In genomic region chr1:149977345-149977744, GRCh38 we compare ENCODE assay signal across 22 cellular contexts. TPM values are rescaled to one million over a fixed set of nuclear protein-coding genes. Genes with fewer than 3 reads are reported as not detected.
DNase-seq lines count a peak whose midpoint lies in the region; ATAC-seq, FAIRE-seq and TF ChIP-seq lines count a peak whose summit lies in the region.
"Had no signal": no experiment of that assay in that cellular context is flagged by ENCODE, and none has a peak within 500 bp of the region (broad histone marks: within the 10 kb centered on the region; RNA-seq: fewer than 3 reads in every experiment).

No MANE protein-coding gene starts in this region.

- no peaks in the 10 kb centered on the region for H3K27me3 ChIP-seq in GM23338 (ENCODE audit: insufficient read depth)
- H3K27me3 ChIP-seq in K562 (ENCODE audit: control insufficient read depth in 2 of 2, insufficient read depth in 2 of 2, low read length in 2 of 2), result no peaks in the 10 kb centered on the region
- H3K27me3 ChIP-seq: tibial artery had no signal

- no peak for DNase-seq in GM23338 (ENCODE audit: low spot score)
- peak; percentile 20 for DNase-seq in NCI-H146 treated with DMSO at 0.1 percent for 48 hours (lab: John Stamatoyannopoulos, UW; ENCODE audit: unreplicated experiment)
- DNase-seq in NCI-H2196 treated with DMSO at 0.1 percent for 48 hours (lab: John Stamatoyannopoulos, UW; ENCODE audit: unreplicated experiment), result peak; percentile 60
- no peak for DNase-seq in K562 (ENCODE audit: extremely low read depth in 1 of 4, low spot score in 3 of 4)
- no peak for DNase-seq in stimulated activated naive CD4-positive, alpha-beta T cell treated with Interleukin-2 at 50 U/mL for 16 hours (lab: John Stamatoyannopoulos, UW)
- no peak for DNase-seq in posterior cingulate gyrus
- DNase-seq in urothelium cell line (ENCODE audit: low spot score), result no peak
- DNase-seq: activated CD8-positive, alpha-beta T cell treated with anti-CD3 and anti-CD28 coated beads, Interleukin-2, amount 10 ng/mL, durations not matched to agents 7 days and 5 days; activated naive CD4-positive, alpha-beta T cell; activated T-cell treated with anti-CD3 and anti-CD28 coated beads, Interleukin-2, amount 50 U/mL, for 1 hour; CD8-positive, alpha-beta T cell; left colon; midbrain; NCI-H1436 treated with DMSO at 0.1 percent for 48 hours; nephron progenitor cell; RPMI8226; stimulated activated naive B cell treated with anti-CD40 and anti-IgM and Interleukin-4, amounts not matched to agents 10 μg/mL and 1 μg/mL and 100 μg/mL, for 72 hours; T1000; tibial artery had no signal

- TF ChIP-seq POLR2A in K562 (conservative IDR thresholded peaks at IDR 0.05), result no peak

- no peaks in the 10 kb centered on the region for H3K4me1 ChIP-seq in GM23338 (ENCODE audit: insufficient read depth)
- H3K4me1 ChIP-seq in K562 (replicated peaks in 1 of 2; ENCODE audit: control insufficient read depth in 2 of 2, insufficient read depth in 2 of 2, low read length in 2 of 2), result no peaks in the 10 kb centered on the region

- no peaks in the 10 kb centered on the region for H3F3A ChIP-seq in GM23338 (replicated peaks; ENCODE audit: low read depth)

- no peak overlapping the region for H3K4me3 ChIP-seq in GM23338
- H3K4me3 ChIP-seq in K562, result no peak overlapping the region
- H3K4me3 ChIP-seq: tibial artery had no signal

- ATAC-seq in GM23338 (no peak), K562 (no peak)
- ATAC-seq: activated CD8-positive, alpha-beta T cell treated with anti-CD3 and anti-CD28 coated beads, Interleukin-2, amount 10 ng/mL, durations not matched to agents 7 days and 5 days; CD8-positive, alpha-beta T cell; left colon; stimulated activated naive B cell treated with anti-CD40 and anti-IgM and Interleukin-4, amounts not matched to agents 10 μg/mL and 1 μg/mL and 100 μg/mL, for 72 hours had no signal

- H2AFZ ChIP-seq in GM23338 (no peak overlapping the region), K562 (ENCODE audit: low read depth, low read length) (no peak overlapping the region)

- no peak for TF ChIP-seq CTCF in GM23338 (conservative IDR thresholded peaks at IDR 0.05; ENCODE audit: low read depth in 2 of 2)
- no peak for TF ChIP-seq CTCF in K562 (IDR thresholded peaks at IDR 0.05 in 2 of 3, conservative IDR thresholded peaks at IDR 0.05 in 1 of 3; ENCODE audit: insufficient read depth in 2 of 3, low read depth in 1 of 3, low read length in 3 of 3)

- POLR2A ChIA-PET in K562 (lab: Yijun Ruan, JAX), result interaction anchor here (1.0 kb wide), 2 partner anchors 9 to 13 kb away, joined by 3 to 5 read pairs; no protein-coding TSS in a partner anchor

- WGBS in K562 (ENCODE audit: insufficient coverage, low coverage, missing lambda C conversion rate), result 94% methylated on average over 3 of the region's 3 CpGs

- H3K27ac ChIP-seq in GM23338 (ENCODE audit: low read depth) (no peak overlapping the region; the same call in 1 of the 2 replicates), K562 (ENCODE audit: extremely low read depth, low read depth, low read length) (no peak overlapping the region)
- H3K27ac ChIP-seq: tibial artery had no signal

- no peak for FAIRE-seq in K562 (lab: Jason Lieb, UNC)
- FAIRE-seq in urothelium cell line (lab: Jason Lieb, UNC), result no peak
- FAIRE-seq: H1, HTR-8/SVneo had no signal

- no peaks in the 10 kb centered on the region for H3K9me3 ChIP-seq in K562 (replicated peaks; ENCODE audit: control insufficient read depth, insufficient read depth, low read depth, low read length)
- H3K9me3 ChIP-seq: tibial artery had no signal

- no peaks in the 10 kb centered on the region for H3K9me2 ChIP-seq in GM23338 (ENCODE audit: insufficient read depth)

- H3K27ac Mint-ChIP-seq in GM23338, result 0 out of 2 replicates have a peak overlapping the region, but pooled peaks have one; percentile 32
- H3K27ac Mint-ChIP-seq: activated CD8-positive, alpha-beta T cell treated with anti-CD3 and anti-CD28 coated beads, Interleukin-2, amount 10 ng/mL, durations not matched to agents 7 days and 5 days; CD8-positive, alpha-beta T cell; dendritic cell treated with granulocyte-macrophage colony-stimulating factor and Interleukin-4, amounts not matched to agents 40 ng/mL and 50 ng/mL, for 4 days; nephron progenitor cell; stimulated activated naive B cell treated with anti-CD40 and anti-IgM and Interleukin-4, amounts not matched to agents 10 μg/mL and 1 μg/mL and 100 μg/mL, for 72 hours had no signal

- no peaks in the 10 kb centered on the region for H3K27me3 Mint-ChIP-seq in GM23338 (ENCODE audit: insufficient read depth, low read depth, poor library complexity)

- intact Hi-C loops in K562 (cut with micrococcal nuclease), result no loop called here
- intact Hi-C loops in posterior cingulate gyrus (cut with DNase I), result no loop called here

- H3K9ac ChIP-seq in K562 (ENCODE audit: insufficient read depth in 1 of 2, low read depth in 2 of 2, low read length in 2 of 2), result no peak overlapping the region

- in situ Hi-C loops in K562 (cut with MboI), result no loop called here

- no peaks in the 10 kb centered on the region for H3K4me1 Mint-ChIP-seq in GM23338

- peaks cover 15% of the 10 kb centered on the region for H4K20me1 ChIP-seq in GM23338 (replicated peaks; ENCODE audit: insufficient read depth)
- no peaks in the 10 kb centered on the region; the same call in 1 of the 2 replicates for H4K20me1 ChIP-seq in K562 (replicated peaks; ENCODE audit: control insufficient read depth, insufficient read depth, low read length)

- no peak for TF ChIP-seq RAD21 in K562 (CRISPR knock-in tag; conservative IDR thresholded peaks at IDR 0.05 in 1 of 2, IDR thresholded peaks at IDR 0.05 in 1 of 2)

- peaks cover 26% of the 10 kb centered on the region for H3K36me3 Mint-ChIP-seq in GM23338 (ENCODE audit: low read depth)

- H3K4me3 Mint-ChIP-seq in GM23338, result no peak overlapping the region
- H3K4me3 Mint-ChIP-seq: activated CD8-positive, alpha-beta T cell treated with anti-CD3 and anti-CD28 coated beads, Interleukin-2, amount 10 ng/mL, durations not matched to agents 7 days and 5 days; CD8-positive, alpha-beta T cell; dendritic cell treated with granulocyte-macrophage colony-stimulating factor and Interleukin-4, amounts not matched to agents 40 ng/mL and 50 ng/mL, for 4 days; nephron progenitor cell; stimulated activated naive B cell treated with anti-CD40 and anti-IgM and Interleukin-4, amounts not matched to agents 10 μg/mL and 1 μg/mL and 100 μg/mL, for 72 hours had no signal

- no peak for TF ChIP-seq EP300 in K562 (IDR thresholded peaks at IDR 0.05; ENCODE audit: low read length)

- CTCF ChIA-PET in K562 (lab: Yijun Ruan, JAX; ENCODE audit: low intra/inter-chr PET ratio), result no interaction called here

- no peaks in the 10 kb centered on the region for H3K9me1 ChIP-seq in K562 (ENCODE audit: control insufficient read depth, insufficient read depth, low read length)

- no peak overlapping the region for H3K4me2 ChIP-seq in GM23338
- no peak overlapping the region for H3K4me2 ChIP-seq in K562 (ENCODE audit: insufficient read depth, low read length)

- H3K79me2 ChIP-seq in GM23338 (replicated peaks; ENCODE audit: insufficient read depth) (peaks cover 44% of the 10 kb centered on the region), K562 (ENCODE audit: control insufficient read depth, insufficient read depth, low read length) (peaks cover 23% of the 10 kb centered on the region)

- H3K36me3 ChIP-seq in GM23338 (ENCODE audit: insufficient read depth) (peaks cover 10% of the 10 kb centered on the region), K562 (ENCODE audit: control insufficient read depth, insufficient read depth, low read length) (peaks cover 42% of the 10 kb centered on the region)

- BruUV-seq in K562 (replicated peaks; lab: Mats Ljungman, UMichigan), result no TSS peak

- no peaks in the 10 kb centered on the region for H3K9me3 Mint-ChIP-seq in GM23338
- H3K9me3 Mint-ChIP-seq: CD8-positive, alpha-beta T cell; dendritic cell treated with granulocyte-macrophage colony-stimulating factor and Interleukin-4, amounts not matched to agents 40 ng/mL and 50 ng/mL, for 4 days; nephron progenitor cell; stimulated activated naive B cell treated with anti-CD40 and anti-IgM and Interleukin-4, amounts not matched to agents 10 μg/mL and 1 μg/mL and 100 μg/mL, for 72 hours had no signal

RNA-seq across cellular contexts. Expression of gene OTUD7B, which starts 33.2 kb away (rescaled TPM):
- total RNA-seq in GM23338 (2014; rRNA removed; shearing (Covaris generic)), result 9.9 and 12.4 TPM in 2 replicates
- polyA plus RNA-seq in GM23338 (2016; fragmentation: Nextera tagmentation; extraction: Ambion mirVana) (3.3 and 3.7 TPM in 2 replicates), K562 (2011; rRNA removed) (6.7 and 7.4 TPM in 2 replicates), K562 (2014; fragmentation: Illumina TruSeq; extraction: Trizol) (8.9 and 10.9 TPM in 2 replicates), K562 (2014; fragmentation: Nextera tagmentation; extraction: Ambion mirVana) (under 1 TPM; 0.96 TPM), K562 (2014; rRNA removed) (4.5 and 5.5 TPM in 2 replicates)
- 29.4 and 37.7 TPM in 2 replicates for total RNA-seq in K562 (2011; cell fraction: chromatin; rRNA removed; ENCODE audit: low replicate concordance)
- 12.2 and 14.3 TPM in 2 replicates for total RNA-seq in K562 (2011; cell fraction: nucleolus; rRNA removed)
- 18.5 and 30.5 TPM in 2 replicates for total RNA-seq in K562 (2011; cell fraction: nucleoplasm; rRNA removed)
- total RNA-seq in K562 (2014; rRNA removed) (6.7 and 6.9 TPM in 2 replicates), K562 (2014; rRNA removed; fragmentation: Illumina TruSeq; extraction: Trizol) (8.4 and 9.4 TPM in 2 replicates), K562 (2015; rRNA removed; fragmentation: Illumina TruSeq; extraction: Trizol) (8.6 and 8.7 TPM in 2 replicates), K562 (2021) (16.4 and 18.8 TPM in 2 replicates)
- polyA plus RNA-seq in K562 (2011; cell fraction: cytosol; rRNA removed), result 4.1 and 4.9 TPM in 2 replicates
- polyA plus RNA-seq in K562 (2011; cell fraction: nucleus; rRNA removed), result 6.1 and 9.4 TPM in 2 replicates
- 6.3 and 8.0 TPM in 2 replicates for polyA plus RNA-seq in K562 (2012)
- polyA minus RNA-seq in K562 (2011; rRNA and poly(A)+ RNA removed), result 18.5 and 19.5 TPM in 2 replicates
- polyA minus RNA-seq in K562 (2011; cell fraction: cytosol; rRNA and poly(A)+ RNA removed), result 5.2 and 7.5 TPM in 2 replicates
- polyA minus RNA-seq in K562 (2011; cell fraction: nucleus; rRNA and poly(A)+ RNA removed), result 6.2 and 12.7 TPM in 2 replicates

RNA-seq across cellular contexts. Expression of gene MTMR11, which starts 40.7 kb away (rescaled TPM):
- total RNA-seq in GM23338 (2014; rRNA removed; shearing (Covaris generic)), result 1.8 and 2.4 TPM in 2 replicates
- polyA plus RNA-seq in GM23338 (2016; fragmentation: Nextera tagmentation; extraction: Ambion mirVana), result 2.1 and 3.6 TPM in 2 replicates
- total RNA-seq in K562 (2011; cell fraction: chromatin; rRNA removed; ENCODE audit: low replicate concordance), result 9.3 and 16.8 TPM in 2 replicates
- total RNA-seq in K562 (2011; cell fraction: nucleolus; rRNA removed), result 6.4 and 6.7 TPM in 2 replicates
- total RNA-seq in K562 (2011; cell fraction: nucleoplasm; rRNA removed), result 7.7 and 8.3 TPM in 2 replicates
- 0.09 and 0.53 TPM in 2 replicates for total RNA-seq in K562 (2014; rRNA removed)
- total RNA-seq in K562 (2014; rRNA removed; fragmentation: Illumina TruSeq; extraction: Trizol), result 0.38 and 0.51 TPM in 2 replicates
- total RNA-seq in K562 (2015; rRNA removed; fragmentation: Illumina TruSeq; extraction: Trizol), result 0.38 and 0.40 TPM in 2 replicates
- total RNA-seq in K562 (2021), result 0.56 and 1.3 TPM in 2 replicates
- 1.6 and 1.8 TPM in 2 replicates for polyA plus RNA-seq in K562 (2011; rRNA removed)
- polyA plus RNA-seq in K562 (2011; cell fraction: cytosol; rRNA removed), result 1.3 and 2.3 TPM in 2 replicates
- 12.2 and 13.9 TPM in 2 replicates for polyA plus RNA-seq in K562 (2011; cell fraction: nucleus; rRNA removed)
- 0.74 and 1.2 TPM in 2 replicates for polyA plus RNA-seq in K562 (2012)
- polyA plus RNA-seq in K562 (2014; fragmentation: Illumina TruSeq; extraction: Trizol), result 0.73 and 0.76 TPM in 2 replicates
- polyA plus RNA-seq in K562 (2014; fragmentation: Nextera tagmentation; extraction: Ambion mirVana), result under 1 TPM; 0.34 to 0.45 TPM
- 0.60 and 1.0 TPM in 2 replicates for polyA plus RNA-seq in K562 (2014; rRNA removed)
- 0.96 and 1.8 TPM in 2 replicates for polyA minus RNA-seq in K562 (2011; rRNA and poly(A)+ RNA removed)
- polyA minus RNA-seq in K562 (2011; cell fraction: cytosol; rRNA and poly(A)+ RNA removed), result 1.1 TPM in 1 of 2 replicates, not detected in the other
- polyA minus RNA-seq in K562 (2011; cell fraction: nucleus; rRNA and poly(A)+ RNA removed), result 3.4 and 3.6 TPM in 2 replicates

RNA-seq across cellular contexts. Expression of gene SF3B4, which starts 49.7 kb away (rescaled TPM):
- 48.7 and 49.2 TPM in 2 replicates for total RNA-seq in GM23338 (2014; rRNA removed; shearing (Covaris generic))
- polyA plus RNA-seq in GM23338 (2016; fragmentation: Nextera tagmentation; extraction: Ambion mirVana) (84.0 and 85.7 TPM in 2 replicates), K562 (2011; rRNA removed) (18.1 and 33.3 TPM in 2 replicates), K562 (2014; fragmentation: Illumina TruSeq; extraction: Trizol) (88.0 and 101 TPM in 2 replicates), K562 (2014; fragmentation: Nextera tagmentation; extraction: Ambion mirVana) (1 to 10 TPM; 3.0 to 8.3 TPM), K562 (2014; rRNA removed) (22.8 and 26.1 TPM in 2 replicates)
- total RNA-seq in K562 (2011; cell fraction: chromatin; rRNA removed; ENCODE audit: low replicate concordance), result 36.8 and 50.0 TPM in 2 replicates
- total RNA-seq in K562 (2011; cell fraction: nucleolus; rRNA removed), result 22.8 and 30.1 TPM in 2 replicates
- 21.9 and 22.2 TPM in 2 replicates for total RNA-seq in K562 (2011; cell fraction: nucleoplasm; rRNA removed)
- total RNA-seq in K562 (2014; rRNA removed) (11.0 and 13.0 TPM in 2 replicates), K562 (2014; rRNA removed; fragmentation: Illumina TruSeq; extraction: Trizol) (28.2 and 28.4 TPM in 2 replicates), K562 (2015; rRNA removed; fragmentation: Illumina TruSeq; extraction: Trizol) (30.0 and 31.3 TPM in 2 replicates), K562 (2021) (78.5 and 87.1 TPM in 2 replicates)
- 20.3 and 35.8 TPM in 2 replicates for polyA plus RNA-seq in K562 (2011; cell fraction: cytosol; rRNA removed)
- polyA plus RNA-seq in K562 (2011; cell fraction: nucleus; rRNA removed), result 21.9 and 25.6 TPM in 2 replicates
- polyA plus RNA-seq in K562 (2012), result 62.3 and 73.0 TPM in 2 replicates
- 25.2 and 30.7 TPM in 2 replicates for polyA minus RNA-seq in K562 (2011; rRNA and poly(A)+ RNA removed)
- polyA minus RNA-seq in K562 (2011; cell fraction: cytosol; rRNA and poly(A)+ RNA removed), result 22.9 and 35.8 TPM in 2 replicates
- 15.2 and 21.9 TPM in 2 replicates for polyA minus RNA-seq in K562 (2011; cell fraction: nucleus; rRNA and poly(A)+ RNA removed)

RNA-seq across cellular contexts. Expression of gene SV2A, which starts 59.7 kb away (rescaled TPM):
- 41.7 and 42.5 TPM in 2 replicates for total RNA-seq in GM23338 (2014; rRNA removed; shearing (Covaris generic))
- 17.3 and 17.8 TPM in 2 replicates for polyA plus RNA-seq in GM23338 (2016; fragmentation: Nextera tagmentation; extraction: Ambion mirVana)
- 0.56 and 0.58 TPM in 2 replicates for total RNA-seq in K562 (2011; cell fraction: chromatin; rRNA removed; ENCODE audit: low replicate concordance)
- total RNA-seq in K562 (2011; cell fraction: nucleolus; rRNA removed), result 0.33 and 0.53 TPM in 2 replicates
- 0.46 and 0.51 TPM in 2 replicates for total RNA-seq in K562 (2011; cell fraction: nucleoplasm; rRNA removed)
- total RNA-seq in K562 (2014; rRNA removed), result 0.08 and 0.09 TPM in 2 replicates
- total RNA-seq in K562 (2014; rRNA removed; fragmentation: Illumina TruSeq; extraction: Trizol), result 0.06 and 0.11 TPM in 2 replicates
- 0.04 and 0.07 TPM in 2 replicates for total RNA-seq in K562 (2015; rRNA removed; fragmentation: Illumina TruSeq; extraction: Trizol)
- 0.20 and 0.22 TPM in 2 replicates for total RNA-seq in K562 (2021)
- polyA plus RNA-seq in K562 (2011; rRNA removed), result 0.12 and 0.14 TPM in 2 replicates
- polyA plus RNA-seq in K562 (2011; cell fraction: cytosol; rRNA removed), result 0.12 and 0.25 TPM in 2 replicates
- 0.31 TPM in 2 replicates for polyA plus RNA-seq in K562 (2011; cell fraction: nucleus; rRNA removed)
- polyA plus RNA-seq in K562 (2012), result 0.18 and 0.30 TPM in 2 replicates
- 0.10 and 0.30 TPM in 2 replicates for polyA plus RNA-seq in K562 (2014; fragmentation: Illumina TruSeq; extraction: Trizol)
- polyA plus RNA-seq in K562 (2014; fragmentation: Nextera tagmentation; extraction: Ambion mirVana), result under 1 TPM in 1 of 2 experiments, not detected in 1; 0.10 TPM
- polyA plus RNA-seq in K562 (2014; rRNA removed), result 0.16 and 0.20 TPM in 2 replicates
- polyA minus RNA-seq in K562 (2011; rRNA and poly(A)+ RNA removed), result 0.07 and 0.15 TPM in 2 replicates
- polyA minus RNA-seq in K562 (2011; cell fraction: cytosol; rRNA and poly(A)+ RNA removed), result not detected in 2 replicates
- polyA minus RNA-seq in K562 (2011; cell fraction: nucleus; rRNA and poly(A)+ RNA removed), result 0.11 and 0.13 TPM in 2 replicates

Comparison
In these comparisons a context has a peak if more than half of its experiments do, and no peak if none do; other contexts are left out.
1. DNase-seq: peak in NCI-H146 treated with DMSO at 0.1 percent for 48 hours (single experiment) and NCI-H2196 treated with DMSO at 0.1 percent for 48 hours (single experiment); none in GM23338 (single experiment), K562 (0 of 4), stimulated activated naive CD4-positive, alpha-beta T cell treated with Interleukin-2 at 50 U/mL for 16 hours (single experiment), posterior cingulate gyrus (0 of 10) and urothelium cell line (single experiment).